1 cellular context compared by ENCODE assay signal in the genomic region with DNA sequence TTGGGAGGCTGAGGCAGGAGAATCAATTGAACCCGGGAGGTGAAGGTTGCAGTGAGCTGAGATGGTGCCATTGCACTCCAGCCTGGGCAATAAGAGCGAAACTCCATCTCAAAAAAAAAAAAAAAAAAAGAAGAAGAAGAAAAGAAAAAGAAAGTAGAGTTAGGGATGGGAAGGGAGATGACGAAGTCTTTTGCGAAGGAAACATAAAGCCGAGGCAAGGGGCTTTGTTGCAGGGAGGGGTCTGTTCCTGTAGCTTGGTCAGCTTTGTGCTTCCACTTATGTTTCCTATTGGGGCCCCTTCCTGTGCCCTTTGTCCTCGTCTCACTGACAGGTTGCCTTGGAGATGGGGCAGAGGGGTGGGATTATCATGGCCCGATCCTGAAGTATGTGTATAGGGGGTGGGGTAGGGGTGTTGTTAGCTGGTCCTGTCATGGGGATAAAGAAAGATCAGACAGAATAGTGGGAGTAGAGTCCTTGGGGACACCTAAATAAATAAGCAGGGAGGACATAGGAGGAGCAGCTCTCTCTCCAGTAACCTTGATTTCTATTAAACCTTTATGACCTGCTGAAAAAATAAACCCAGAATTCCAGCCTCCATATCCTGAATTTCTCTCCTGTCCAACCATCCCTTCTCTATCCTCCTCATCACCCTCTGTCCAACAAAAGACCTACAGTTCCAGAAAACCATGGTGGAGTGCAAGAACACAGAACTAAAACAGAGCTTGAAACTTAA.
TF ChIP-seq lines count a peak whose summit lies in the region.

No MANE protein-coding gene starts in this region.

TF ChIP-seq in SK-N-SH treated with all-trans-retinoic acid at 6 μM for 48 hours, 23 proteins besides CTCF, POLR2A, EP300 and RAD21 (continued from another document):
- TF ChIP-seq BACH2 (CRISPR knock-in tag; IDR thresholded peaks at IDR 0.05; ENCODE audit: borderline replicate concordance) (no peak), ARNTL (CRISPR knock-in tag; IDR thresholded peaks at IDR 0.05; ENCODE audit: borderline replicate concordance, low read depth) (no peak), RARB (CRISPR knock-in tag; IDR thresholded peaks at IDR 0.05) (no peak), ESRRG (CRISPR knock-in tag; IDR thresholded peaks at IDR 0.05) (no peak), GLIS3 (CRISPR knock-in tag; IDR thresholded peaks at IDR 0.05) (no peak), OSR1 (CRISPR knock-in tag; IDR thresholded peaks at IDR 0.05) (no peak), TOX (CRISPR knock-in tag; IDR thresholded peaks at IDR 0.05; ENCODE audit: borderline replicate concordance) (no peak), ZC3H10 (CRISPR knock-in tag; IDR thresholded peaks at IDR 0.05) (no peak), PPARA (CRISPR knock-in tag; IDR thresholded peaks at IDR 0.05; ENCODE audit: borderline replicate concordance) (no peak), ZNF70 (CRISPR knock-in tag; IDR thresholded peaks at IDR 0.05) (no peak), ZFP3 (CRISPR knock-in tag; IDR thresholded peaks at IDR 0.05) (no peak), ISL1 (CRISPR knock-in tag; IDR thresholded peaks at IDR 0.05) (no peak)
- TF ChIP-seq, protein P1, sequence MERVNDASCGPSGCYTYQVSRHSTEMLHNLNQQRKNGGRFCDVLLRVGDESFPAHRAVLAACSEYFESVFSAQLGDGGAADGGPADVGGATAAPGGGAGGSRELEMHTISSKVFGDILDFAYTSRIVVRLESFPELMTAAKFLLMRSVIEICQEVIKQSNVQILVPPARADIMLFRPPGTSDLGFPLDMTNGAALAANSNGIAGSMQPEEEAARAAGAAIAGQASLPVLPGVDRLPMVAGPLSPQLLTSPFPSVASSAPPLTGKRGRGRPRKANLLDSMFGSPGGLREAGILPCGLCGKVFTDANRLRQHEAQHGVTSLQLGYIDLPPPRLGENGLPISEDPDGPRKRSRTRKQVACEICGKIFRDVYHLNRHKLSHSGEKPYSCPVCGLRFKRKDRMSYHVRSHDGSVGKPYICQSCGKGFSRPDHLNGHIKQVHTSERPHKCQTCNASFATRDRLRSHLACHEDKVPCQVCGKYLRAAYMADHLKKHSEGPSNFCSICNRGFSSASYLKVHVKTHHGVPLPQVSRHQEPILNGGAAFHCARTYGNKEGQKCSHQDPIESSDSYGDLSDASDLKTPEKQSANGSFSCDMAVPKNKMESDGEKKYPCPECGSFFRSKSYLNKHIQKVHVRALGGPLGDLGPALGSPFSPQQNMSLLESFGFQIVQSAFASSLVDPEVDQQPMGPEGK (CRISPR knock-in tag; IDR thresholded peaks at IDR 0.05; ENCODE audit: borderline replicate concordance), result no peak
- TF ChIP-seq, protein P2, sequence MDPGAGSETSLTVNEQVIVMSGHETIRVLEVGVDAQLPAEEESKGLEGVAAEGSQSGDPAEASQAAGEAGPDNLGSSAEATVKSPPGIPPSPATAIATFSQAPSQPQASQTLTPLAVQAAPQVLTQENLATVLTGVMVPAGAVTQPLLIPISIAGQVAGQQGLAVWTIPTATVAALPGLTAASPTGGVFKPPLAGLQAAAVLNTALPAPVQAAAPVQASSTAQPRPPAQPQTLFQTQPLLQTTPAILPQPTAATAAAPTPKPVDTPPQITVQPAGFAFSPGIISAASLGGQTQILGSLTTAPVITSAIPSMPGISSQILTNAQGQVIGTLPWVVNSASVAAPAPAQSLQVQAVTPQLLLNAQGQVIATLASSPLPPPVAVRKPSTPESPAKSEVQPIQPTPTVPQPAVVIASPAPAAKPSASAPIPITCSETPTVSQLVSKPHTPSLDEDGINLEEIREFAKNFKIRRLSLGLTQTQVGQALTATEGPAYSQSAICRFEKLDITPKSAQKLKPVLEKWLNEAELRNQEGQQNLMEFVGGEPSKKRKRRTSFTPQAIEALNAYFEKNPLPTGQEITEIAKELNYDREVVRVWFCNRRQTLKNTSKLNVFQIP (CRISPR knock-in tag; IDR thresholded peaks at IDR 0.05; ENCODE audit: borderline replicate concordance, low read depth), result no peak
- TF ChIP-seq, protein P3, sequence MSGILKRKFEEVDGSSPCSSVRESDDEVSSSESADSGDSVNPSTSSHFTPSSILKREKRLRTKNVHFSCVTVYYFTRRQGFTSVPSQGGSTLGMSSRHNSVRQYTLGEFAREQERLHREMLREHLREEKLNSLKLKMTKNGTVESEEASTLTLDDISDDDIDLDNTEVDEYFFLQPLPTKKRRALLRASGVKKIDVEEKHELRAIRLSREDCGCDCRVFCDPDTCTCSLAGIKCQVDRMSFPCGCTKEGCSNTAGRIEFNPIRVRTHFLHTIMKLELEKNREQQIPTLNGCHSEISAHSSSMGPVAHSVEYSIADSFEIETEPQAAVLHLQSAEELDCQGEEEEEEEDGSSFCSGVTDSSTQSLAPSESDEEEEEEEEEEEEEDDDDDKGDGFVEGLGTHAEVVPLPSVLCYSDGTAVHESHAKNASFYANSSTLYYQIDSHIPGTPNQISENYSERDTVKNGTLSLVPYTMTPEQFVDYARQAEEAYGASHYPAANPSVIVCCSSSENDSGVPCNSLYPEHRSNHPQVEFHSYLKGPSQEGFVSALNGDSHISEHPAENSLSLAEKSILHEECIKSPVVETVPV (CRISPR knock-in tag; IDR thresholded peaks at IDR 0.05), result no peak
- TF ChIP-seq, protein P4, sequence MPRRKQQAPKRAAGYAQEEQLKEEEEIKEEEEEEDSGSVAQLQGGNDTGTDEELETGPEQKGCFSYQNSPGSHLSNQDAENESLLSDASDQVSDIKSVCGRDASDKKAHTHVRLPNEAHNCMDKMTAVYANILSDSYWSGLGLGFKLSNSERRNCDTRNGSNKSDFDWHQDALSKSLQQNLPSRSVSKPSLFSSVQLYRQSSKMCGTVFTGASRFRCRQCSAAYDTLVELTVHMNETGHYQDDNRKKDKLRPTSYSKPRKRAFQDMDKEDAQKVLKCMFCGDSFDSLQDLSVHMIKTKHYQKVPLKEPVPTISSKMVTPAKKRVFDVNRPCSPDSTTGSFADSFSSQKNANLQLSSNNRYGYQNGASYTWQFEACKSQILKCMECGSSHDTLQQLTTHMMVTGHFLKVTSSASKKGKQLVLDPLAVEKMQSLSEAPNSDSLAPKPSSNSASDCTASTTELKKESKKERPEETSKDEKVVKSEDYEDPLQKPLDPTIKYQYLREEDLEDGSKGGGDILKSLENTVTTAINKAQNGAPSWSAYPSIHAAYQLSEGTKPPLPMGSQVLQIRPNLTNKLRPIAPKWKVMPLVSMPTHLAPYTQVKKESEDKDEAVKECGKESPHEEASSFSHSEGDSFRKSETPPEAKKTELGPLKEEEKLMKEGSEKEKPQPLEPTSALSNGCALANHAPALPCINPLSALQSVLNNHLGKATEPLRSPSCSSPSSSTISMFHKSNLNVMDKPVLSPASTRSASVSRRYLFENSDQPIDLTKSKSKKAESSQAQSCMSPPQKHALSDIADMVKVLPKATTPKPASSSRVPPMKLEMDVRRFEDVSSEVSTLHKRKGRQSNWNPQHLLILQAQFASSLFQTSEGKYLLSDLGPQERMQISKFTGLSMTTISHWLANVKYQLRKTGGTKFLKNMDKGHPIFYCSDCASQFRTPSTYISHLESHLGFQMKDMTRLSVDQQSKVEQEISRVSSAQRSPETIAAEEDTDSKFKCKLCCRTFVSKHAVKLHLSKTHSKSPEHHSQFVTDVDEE (CRISPR knock-in tag; IDR thresholded peaks at IDR 0.05), result no peak
